Comparison of ENCODE assay signal across 14 cellular contexts in the genomic region with DNA sequence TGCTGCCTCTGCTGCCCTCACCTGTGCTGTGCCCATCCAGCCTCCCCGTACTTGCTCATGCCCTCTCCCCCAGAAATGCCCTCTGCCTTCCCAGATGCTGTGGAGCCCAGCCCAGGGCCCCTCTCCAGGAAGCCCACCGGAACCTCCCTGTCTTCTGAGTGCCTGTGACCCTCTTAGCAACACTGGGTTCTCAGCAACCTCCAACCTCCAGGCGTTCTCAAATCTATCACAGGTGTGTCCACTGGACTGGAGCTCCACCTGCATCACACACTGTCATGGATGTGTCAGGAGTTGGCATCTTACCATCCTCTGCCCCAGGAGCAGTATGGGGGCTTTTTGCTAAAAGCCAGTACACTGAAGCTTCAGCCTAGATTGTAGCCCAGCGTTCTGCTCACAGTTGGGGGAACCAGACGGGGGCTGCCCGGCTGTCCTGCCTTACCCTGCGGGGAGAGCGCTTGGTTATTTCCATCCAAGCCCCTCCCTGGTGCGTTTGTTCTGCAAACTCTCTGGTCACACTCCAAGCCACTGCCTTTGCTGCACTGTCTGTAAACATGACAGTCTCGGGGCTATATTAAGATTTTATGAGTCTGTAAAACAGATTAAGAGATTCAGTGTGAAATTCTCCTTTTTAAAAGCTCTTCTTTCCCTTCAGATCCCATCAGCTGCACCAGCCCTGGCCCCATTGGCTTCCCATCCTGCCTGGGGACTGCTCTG.
A peak's percentile ranks its signal among the peaks of the same experiment; 100 is the strongest.
DNase-seq lines count a peak whose midpoint lies in the region; ATAC-seq and TF ChIP-seq lines count a peak whose summit lies in the region.
"Had no signal": no experiment of that assay in that cellular context is flagged by ENCODE, and none has a peak within 500 bp of the region (broad histone marks: within the 10 kb centered on the region; RNA-seq: fewer than 3 reads in every experiment).

No MANE protein-coding gene starts in this region.

- no peak overlapping the region for H4K8ac ChIP-seq in neuronal stem cell (ENCODE audit: low read depth, low read length)

- peak; percentile 14 for DNase-seq in EH (ENCODE audit: low read depth)
- DNase-seq in neuronal stem cell (ENCODE audit: low spot score): no peak
- DNase-seq in smooth muscle cell (lab: John Stamatoyannopoulos, UW; ENCODE audit: unreplicated experiment): no peak
- DNase-seq in activated T-cell treated with anti-CD3 and anti-CD28 coated beads, Interleukin-2, amount 50 U/mL, for 4 hours: no peak
- DNase-seq in lower lobe of right lung: no peak
- DNase-seq: 8988T; CD4-positive, CD25-positive, alpha-beta regulatory T cell; DMS53 had no signal

- intact Hi-C loops in lower lobe of right lung (cut with DNase I): no loop called here

- no peak overlapping the region for H2BK15ac ChIP-seq in neuronal stem cell (ENCODE audit: low read length)

- H3K27ac ChIP-seq in gastroesophageal sphincter (peak overlapping the region in 3 of 4 donors; percentile 11 to 70 (median 61)), neuronal stem cell (replicated peaks; ENCODE audit: low read length) (no peak overlapping the region), smooth muscle cell (ENCODE audit: low read depth) (no peak overlapping the region), lower lobe of right lung (no peak overlapping the region)
- H3K27ac ChIP-seq: BLaER1 treated with 17β-estradiol and CSF1 and Interleukin-3, amounts not matched to agents 10 nM and 100 nM had no signal

- no peaks in the 10 kb centered on the region for H3K4me1 Mint-ChIP-seq in activated T-cell treated with anti-CD3 and anti-CD28 coated beads, Interleukin-2, amount 50 U/mL, for 4 hours (ENCODE audit: low read depth)
- H3K4me1 Mint-ChIP-seq: CD4-positive, CD25-positive, alpha-beta regulatory T cell had no signal

- no peak overlapping the region for H2BK5ac ChIP-seq in neuronal stem cell (ENCODE audit: low read length)

- no peak for TF ChIP-seq EP300 in gastroesophageal sphincter (IDR thresholded peaks at IDR 0.05)

- H3K36me3 ChIP-seq in gastroesophageal sphincter (no peaks in the 10 kb centered on the region), neuronal stem cell (replicated peaks in 1 of 2; ENCODE audit: control insufficient read depth in 2 of 2, insufficient read depth in 2 of 2, low read length in 2 of 2) (no peaks in the 10 kb centered on the region), smooth muscle cell (ENCODE audit: low read depth) (no peaks in the 10 kb centered on the region), lower lobe of right lung (no peaks in the 10 kb centered on the region)
- H3K36me3 ChIP-seq: BLaER1 treated with 17β-estradiol and CSF1 and Interleukin-3, amounts not matched to agents 10 nM and 100 nM; HAP-1 had no signal

- no peak overlapping the region for H2AFZ ChIP-seq in neuronal stem cell (ENCODE audit: low read length)
- no peak overlapping the region for H2AFZ ChIP-seq in smooth muscle cell (ENCODE audit: low read depth)

- H3K79me2 ChIP-seq in smooth muscle cell (ENCODE audit: low read depth): no peaks in the 10 kb centered on the region

- H2BK12ac ChIP-seq in neuronal stem cell (ENCODE audit: low read length): no peak overlapping the region

- no peaks in the 10 kb centered on the region for H3K36me3 Mint-ChIP-seq in activated T-cell treated with anti-CD3 and anti-CD28 coated beads, Interleukin-2, amount 50 U/mL, for 4 hours (ENCODE audit: insufficient read depth)
- H3K36me3 Mint-ChIP-seq: CD4-positive, CD25-positive, alpha-beta regulatory T cell had no signal

- peaks cover 10 to 61% (median 26%) of the 10 kb centered on the region in 3 donors for H3K4me1 ChIP-seq in gastroesophageal sphincter
- H3K4me1 ChIP-seq in neuronal stem cell (ENCODE audit: control insufficient read depth in 2 of 2, insufficient read depth in 1 of 2, low read depth in 1 of 2, low read length in 2 of 2): peaks cover 0 to 4% of the 10 kb centered on the region in 2 donors
- no peaks in the 10 kb centered on the region for H3K4me1 ChIP-seq in smooth muscle cell (ENCODE audit: low read depth)
- peaks cover 8% of the 10 kb centered on the region for H3K4me1 ChIP-seq in lower lobe of right lung
- H3K4me1 ChIP-seq: HAP-1 had no signal

- H4K91ac ChIP-seq in neuronal stem cell (ENCODE audit: low read depth, low read length, poor library complexity): no peak overlapping the region

- H3K14ac ChIP-seq in neuronal stem cell (ENCODE audit: low read length): peak overlapping the region; percentile 66

- H3K4me3 ChIP-seq in gastroesophageal sphincter: no peak overlapping the region
- H3K4me3 ChIP-seq in neuronal stem cell (ENCODE audit: low read length in 2 of 2): peak overlapping the region in 1 of 2 donors; percentile 52
- H3K4me3 ChIP-seq in smooth muscle cell: no peak overlapping the region
- no peak overlapping the region for H3K4me3 ChIP-seq in lower lobe of right lung
- H3K4me3 ChIP-seq: BLaER1 treated with 17β-estradiol and CSF1 and Interleukin-3, amounts not matched to agents 10 nM and 100 nM; GM12878; HAP-1 had no signal

- no peak for TF ChIP-seq POLR2A in gastroesophageal sphincter (IDR thresholded peaks at IDR 0.05)

- no peak overlapping the region for H3K4ac ChIP-seq in neuronal stem cell (ENCODE audit: low read length)

- H3K4me2 ChIP-seq in neuronal stem cell (ENCODE audit: insufficient read depth, low read length, poor library complexity, severe bottlenecking) (no peak overlapping the region), smooth muscle cell (peak overlapping the region; percentile 20)

- H3K9me3 ChIP-seq in gastroesophageal sphincter (no peaks in the 10 kb centered on the region), neuronal stem cell (replicated peaks in 1 of 2; ENCODE audit: control insufficient read depth in 2 of 2, insufficient read depth in 1 of 2, low read depth in 1 of 2, low read length in 2 of 2) (no peaks in the 10 kb centered on the region), smooth muscle cell (replicated peaks; ENCODE audit: low read depth) (no peaks in the 10 kb centered on the region), lower lobe of right lung (no peaks in the 10 kb centered on the region)
- H3K9me3 ChIP-seq: BLaER1 treated with 17β-estradiol and CSF1 and Interleukin-3, amounts not matched to agents 10 nM and 100 nM; HAP-1 had no signal

- H3K9ac ChIP-seq in neuronal stem cell (ENCODE audit: low read depth, low read length, poor library complexity): no peak overlapping the region
- H3K9ac ChIP-seq in smooth muscle cell (ENCODE audit: low read depth): no peak overlapping the region
- H3K9ac ChIP-seq: BLaER1 treated with 17β-estradiol and CSF1 and Interleukin-3, amounts not matched to agents 10 nM and 100 nM had no signal

- H4K20me1 ChIP-seq in smooth muscle cell (ENCODE audit: low read depth): no peaks in the 10 kb centered on the region

- no peaks in the 10 kb centered on the region for H3K79me1 ChIP-seq in neuronal stem cell (ENCODE audit: low read depth, low read length)

- no peaks in the 10 kb centered on the region for H3K9me3 Mint-ChIP-seq in activated T-cell treated with anti-CD3 and anti-CD28 coated beads, Interleukin-2, amount 50 U/mL, for 4 hours

- H3K27me3 ChIP-seq in gastroesophageal sphincter: no peaks in the 10 kb centered on the region
- peaks cover 0 to 10% (median 0%) of the 10 kb centered on the region in 3 experiments for H3K27me3 ChIP-seq in neuronal stem cell (ENCODE audit: control insufficient read depth in 3 of 3, insufficient read depth in 3 of 3, low read depth in 1 of 3, low read length in 3 of 3)
- no peaks in the 10 kb centered on the region for H3K27me3 ChIP-seq in smooth muscle cell (ENCODE audit: low read depth)
- peaks cover 27% of the 10 kb centered on the region for H3K27me3 ChIP-seq in lower lobe of right lung (ENCODE audit: low read depth)
- H3K27me3 ChIP-seq: BLaER1 treated with 17β-estradiol and CSF1 and Interleukin-3, amounts not matched to agents 10 nM and 100 nM had no signal

- no peak overlapping the region for H2BK120ac ChIP-seq in neuronal stem cell (ENCODE audit: low read depth, low read length)

- ATAC-seq in gastroesophageal sphincter (no peak), GM21619 (IDR thresholded peaks at IDR 0.05; ENCODE audit: unreplicated experiment) (no peak), lower lobe of right lung (no peak)
- ATAC-seq in activated T-cell treated with anti-CD3 and anti-CD28 coated beads, Interleukin-2, amount 50 U/mL, for 4 hours: no peak
- ATAC-seq: GM12878, HepG2 had no signal

- 39 to 51% methylated on average over 3 to 7 of the region's 10 CpGs for WGBS in gastroesophageal sphincter (ENCODE audit: low coverage in 1 of 2), 2 donors
- WGBS in neuronal stem cell (ENCODE audit: extremely low coverage in 2 of 2, insufficient read length in 2 of 2, insufficient replicate concordance in 1 of 2), 2 donors: no CpG with 5 or more reads among the region's 10 CpGs
- 43% methylated on average over 10 of the region's 10 CpGs for WGBS in smooth muscle cell (ENCODE audit: low lambda C conversion rate)

- H3K23ac ChIP-seq in neuronal stem cell (ENCODE audit: low read depth, low read length, poor library complexity): no peak overlapping the region

- no peak overlapping the region for H3K4me3 Mint-ChIP-seq in activated T-cell treated with anti-CD3 and anti-CD28 coated beads, Interleukin-2, amount 50 U/mL, for 4 hours
- H3K4me3 Mint-ChIP-seq: CD4-positive, CD25-positive, alpha-beta regulatory T cell had no signal

- peaks cover 36% of the 10 kb centered on the region for H3K27me3 Mint-ChIP-seq in activated T-cell treated with anti-CD3 and anti-CD28 coated beads, Interleukin-2, amount 50 U/mL, for 4 hours (ENCODE audit: low read depth)

- no peaks in the 10 kb centered on the region for H3F3A ChIP-seq in smooth muscle cell (ENCODE audit: low read depth)

- H3K18ac ChIP-seq in neuronal stem cell (ENCODE audit: low read length): no peak overlapping the region

- no peak for TF ChIP-seq CTCF in gastroesophageal sphincter (IDR thresholded peaks at IDR 0.05)
- no peak for TF ChIP-seq CTCF in smooth muscle cell (IDR thresholded peaks at IDR 0.05; ENCODE audit: borderline replicate concordance, insufficient read depth, poor library complexity, severe bottlenecking)
- TF ChIP-seq CTCF in lower lobe of right lung (IDR thresholded peaks at IDR 0.05): no peak

- H2AK5ac ChIP-seq in neuronal stem cell (ENCODE audit: low read depth, low read length): peak overlapping the region; percentile 34

Comparison
In these comparisons a context has a peak if more than half of its experiments do, and no peak if none do; other contexts are left out.
1. H3K27ac ChIP-seq: peak in gastroesophageal sphincter (3 of 4); none in neuronal stem cell (single experiment), smooth muscle cell (single experiment) and lower lobe of right lung (single experiment).